In genomic region chrX:3312109-3312508, GRCh38 we compare ENCODE assay signal across 27 cellular contexts. TPM values are rescaled to one million over a fixed set of nuclear protein-coding genes. Genes with fewer than 3 reads are reported as not detected.
"Had no signal": no experiment of that assay in that cellular context is flagged by ENCODE, and none has a peak within 500 bp of the region (broad histone marks: within the 10 kb centered on the region; RNA-seq: fewer than 3 reads in every experiment).

No MANE protein-coding gene starts in this region.

- ATAC-seq: left colon; left lung; lower lobe of right lung; natural killer cell; right cardiac atrium; stimulated activated effector memory CD8-positive, alpha-beta T cell treated with anti-CD3 and anti-CD28 coated beads, Interleukin-12 subunit alpha, Interleukin-12 subunit beta, amount 100 ng/mL, for 72 hours; upper lobe of right lung had no signal

- DNase-seq: hypothalamus; immature natural killer cell; kidney; left colon; left lung; lower lobe of right lung; mammary epithelial cell; mesendoderm; naive B cell; natural killer cell; nephron progenitor cell; occipital lobe; retina; right cardiac atrium; sigmoid colon; small intestine; spleen; stimulated activated CD4-positive, alpha-beta T cell treated with anti-CD3 and anti-CD28 coated beads, Interleukin-4, amount 100 ng/mL, for 24 hours; stimulated activated naive CD4-positive, alpha-beta T cell; tibial artery; trophoblast cell; upper lobe of right lung had no signal

- FAIRE-seq: islet of Langerhans, kidney, small intestine, urothelium cell line had no signal

RNA-seq across cellular contexts. Expression of gene MXRA5, which starts 34.3 kb away (rescaled TPM):
- total RNA-seq: mononuclear cell, natural killer cell, pulmonary artery endothelial cell had no signal
